ENCODE assay signal across 1 cellular context in the genomic region with DNA sequence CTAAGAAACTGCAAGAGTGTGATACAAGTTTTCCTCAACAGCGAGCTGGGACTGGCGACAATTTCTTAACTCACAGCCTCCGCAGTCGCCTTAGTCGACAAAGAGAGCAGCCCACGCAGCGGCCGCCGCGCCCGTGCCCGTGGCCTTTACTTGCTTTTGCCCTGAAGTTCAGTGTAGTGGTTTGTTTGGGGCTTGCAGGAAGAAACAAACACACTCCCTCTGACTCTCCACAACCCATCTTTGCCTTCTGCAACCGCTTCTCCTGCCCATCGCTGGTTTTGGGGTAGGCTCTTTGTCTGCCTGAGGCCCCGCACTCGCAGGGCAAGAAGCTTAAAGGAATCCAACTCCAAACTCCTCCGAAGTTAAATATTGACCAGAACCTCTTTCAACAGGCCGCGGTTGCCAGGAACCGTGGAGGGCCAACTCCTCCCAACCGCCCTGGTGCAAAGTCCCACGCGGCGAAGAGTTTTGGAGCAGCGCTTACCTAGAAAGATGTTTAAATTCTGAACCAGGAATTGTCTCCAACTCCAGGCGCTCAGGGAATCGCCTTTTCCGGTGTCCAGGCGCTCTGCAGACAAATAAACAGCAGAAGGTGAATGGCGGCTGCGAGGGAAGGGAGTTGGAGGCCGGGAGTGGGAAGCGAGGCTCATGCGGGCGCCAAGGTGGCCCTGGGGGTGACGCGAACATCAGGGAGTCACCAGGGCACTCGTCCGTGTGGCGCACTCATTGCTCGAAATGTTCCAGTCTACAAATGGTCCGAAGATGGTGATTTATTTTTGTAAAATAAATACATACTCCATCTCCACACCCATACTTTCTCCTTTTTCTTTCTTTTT.
TF ChIP-seq lines count a peak whose summit lies in the region.

No MANE protein-coding gene starts in this region.

TF ChIP-seq in HepG2, 621 proteins besides CTCF, POLR2A, EP300 and RAD21 (continued from another document and continues in another):
- TF ChIP-seq, protein P1, sequence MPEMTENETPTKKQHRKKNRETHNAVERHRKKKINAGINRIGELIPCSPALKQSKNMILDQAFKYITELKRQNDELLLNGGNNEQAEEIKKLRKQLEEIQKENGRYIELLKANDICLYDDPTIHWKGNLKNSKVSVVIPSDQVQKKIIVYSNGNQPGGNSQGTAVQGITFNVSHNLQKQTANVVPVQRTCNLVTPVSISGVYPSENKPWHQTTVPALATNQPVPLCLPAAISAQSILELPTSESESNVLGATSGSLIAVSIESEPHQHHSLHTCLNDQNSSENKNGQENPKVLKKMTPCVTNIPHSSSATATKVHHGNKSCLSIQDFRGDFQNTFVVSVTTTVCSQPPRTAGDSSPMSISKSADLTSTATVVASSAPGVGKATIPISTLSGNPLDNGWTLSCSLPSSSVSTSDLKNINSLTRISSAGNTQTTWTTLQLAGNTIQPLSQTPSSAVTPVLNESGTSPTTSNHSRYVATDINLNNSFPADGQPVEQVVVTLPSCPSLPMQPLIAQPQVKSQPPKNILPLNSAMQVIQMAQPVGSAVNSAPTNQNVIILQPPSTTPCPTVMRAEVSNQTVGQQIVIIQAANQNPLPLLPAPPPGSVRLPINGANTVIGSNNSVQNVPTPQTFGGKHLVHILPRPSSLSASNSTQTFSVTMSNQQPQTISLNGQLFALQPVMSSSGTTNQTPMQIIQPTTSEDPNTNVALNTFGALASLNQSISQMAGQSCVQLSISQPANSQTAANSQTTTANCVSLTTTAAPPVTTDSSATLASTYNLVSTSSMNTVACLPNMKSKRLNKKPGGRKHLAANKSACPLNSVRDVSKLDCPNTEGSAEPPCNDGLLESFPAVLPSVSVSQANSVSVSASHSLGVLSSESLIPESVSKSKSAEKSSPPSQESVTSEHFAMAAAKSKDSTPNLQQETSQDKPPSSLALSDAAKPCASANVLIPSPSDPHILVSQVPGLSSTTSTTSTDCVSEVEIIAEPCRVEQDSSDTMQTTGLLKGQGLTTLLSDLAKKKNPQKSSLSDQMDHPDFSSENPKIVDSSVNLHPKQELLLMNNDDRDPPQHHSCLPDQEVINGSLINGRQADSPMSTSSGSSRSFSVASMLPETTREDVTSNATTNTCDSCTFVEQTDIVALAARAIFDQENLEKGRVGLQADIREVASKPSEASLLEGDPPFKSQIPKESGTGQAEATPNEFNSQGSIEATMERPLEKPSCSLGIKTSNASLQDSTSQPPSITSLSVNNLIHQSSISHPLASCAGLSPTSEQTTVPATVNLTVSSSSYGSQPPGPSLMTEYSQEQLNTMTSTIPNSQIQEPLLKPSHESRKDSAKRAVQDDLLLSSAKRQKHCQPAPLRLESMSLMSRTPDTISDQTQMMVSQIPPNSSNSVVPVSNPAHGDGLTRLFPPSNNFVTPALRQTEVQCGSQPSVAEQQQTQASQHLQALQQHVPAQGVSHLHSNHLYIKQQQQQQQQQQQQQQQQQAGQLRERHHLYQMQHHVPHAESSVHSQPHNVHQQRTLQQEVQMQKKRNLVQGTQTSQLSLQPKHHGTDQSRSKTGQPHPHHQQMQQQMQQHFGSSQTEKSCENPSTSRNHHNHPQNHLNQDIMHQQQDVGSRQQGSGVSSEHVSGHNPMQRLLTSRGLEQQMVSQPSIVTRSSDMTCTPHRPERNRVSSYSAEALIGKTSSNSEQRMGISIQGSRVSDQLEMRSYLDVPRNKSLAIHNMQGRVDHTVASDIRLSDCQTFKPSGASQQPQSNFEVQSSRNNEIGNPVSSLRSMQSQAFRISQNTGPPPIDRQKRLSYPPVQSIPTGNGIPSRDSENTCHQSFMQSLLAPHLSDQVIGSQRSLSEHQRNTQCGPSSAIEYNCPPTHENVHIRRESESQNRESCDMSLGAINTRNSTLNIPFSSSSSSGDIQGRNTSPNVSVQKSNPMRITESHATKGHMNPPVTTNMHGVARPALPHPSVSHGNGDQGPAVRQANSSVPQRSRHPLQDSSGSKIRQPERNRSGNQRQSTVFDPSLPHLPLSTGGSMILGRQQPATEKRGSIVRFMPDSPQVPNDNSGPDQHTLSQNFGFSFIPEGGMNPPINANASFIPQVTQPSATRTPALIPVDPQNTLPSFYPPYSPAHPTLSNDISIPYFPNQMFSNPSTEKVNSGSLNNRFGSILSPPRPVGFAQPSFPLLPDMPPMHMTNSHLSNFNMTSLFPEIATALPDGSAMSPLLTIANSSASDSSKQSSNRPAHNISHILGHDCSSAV (CRISPR knock-in tag; IDR thresholded peaks at IDR 0.05; ENCODE audit: borderline replicate concordance): no peak
- TF ChIP-seq, protein P2, sequence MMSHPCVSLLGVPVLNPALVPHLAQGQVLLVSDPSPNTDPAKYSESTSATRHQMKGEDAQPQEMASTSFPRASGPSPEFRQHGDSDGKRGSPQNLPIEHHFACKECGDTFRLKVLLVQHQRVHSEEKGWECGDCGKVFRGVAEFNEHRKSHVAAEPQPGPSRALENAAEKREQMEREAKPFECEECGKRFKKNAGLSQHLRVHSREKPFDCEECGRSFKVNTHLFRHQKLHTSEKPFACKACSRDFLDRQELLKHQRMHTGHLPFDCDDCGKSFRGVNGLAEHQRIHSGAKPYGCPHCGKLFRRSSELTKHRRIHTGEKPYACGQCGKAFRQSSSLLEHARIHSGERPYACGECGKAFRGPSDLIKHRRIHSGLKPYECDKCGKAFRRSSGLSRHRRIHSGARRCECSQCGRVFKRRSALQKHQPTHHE (CRISPR knock-in tag; IDR thresholded peaks at IDR 0.05; ENCODE audit: borderline replicate concordance): no peak
- TF ChIP-seq, protein P3, sequence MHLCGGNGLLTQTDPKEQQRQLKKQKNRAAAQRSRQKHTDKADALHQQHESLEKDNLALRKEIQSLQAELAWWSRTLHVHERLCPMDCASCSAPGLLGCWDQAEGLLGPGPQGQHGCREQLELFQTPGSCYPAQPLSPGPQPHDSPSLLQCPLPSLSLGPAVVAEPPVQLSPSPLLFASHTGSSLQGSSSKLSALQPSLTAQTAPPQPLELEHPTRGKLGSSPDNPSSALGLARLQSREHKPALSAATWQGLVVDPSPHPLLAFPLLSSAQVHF (CRISPR knock-in tag; IDR thresholded peaks at IDR 0.05): no peak
- TF ChIP-seq, protein P4, sequence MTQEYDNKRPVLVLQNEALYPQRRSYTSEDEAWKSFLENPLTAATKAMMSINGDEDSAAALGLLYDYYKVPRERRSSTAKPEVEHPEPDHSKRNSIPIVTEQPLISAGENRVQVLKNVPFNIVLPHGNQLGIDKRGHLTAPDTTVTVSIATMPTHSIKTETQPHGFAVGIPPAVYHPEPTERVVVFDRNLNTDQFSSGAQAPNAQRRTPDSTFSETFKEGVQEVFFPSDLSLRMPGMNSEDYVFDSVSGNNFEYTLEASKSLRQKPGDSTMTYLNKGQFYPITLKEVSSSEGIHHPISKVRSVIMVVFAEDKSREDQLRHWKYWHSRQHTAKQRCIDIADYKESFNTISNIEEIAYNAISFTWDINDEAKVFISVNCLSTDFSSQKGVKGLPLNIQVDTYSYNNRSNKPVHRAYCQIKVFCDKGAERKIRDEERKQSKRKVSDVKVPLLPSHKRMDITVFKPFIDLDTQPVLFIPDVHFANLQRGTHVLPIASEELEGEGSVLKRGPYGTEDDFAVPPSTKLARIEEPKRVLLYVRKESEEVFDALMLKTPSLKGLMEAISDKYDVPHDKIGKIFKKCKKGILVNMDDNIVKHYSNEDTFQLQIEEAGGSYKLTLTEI (CRISPR knock-in tag; conservative IDR thresholded peaks at IDR 0.05): no peak
- TF ChIP-seq YY1 (IDR thresholded peaks at IDR 0.05; ENCODE audit: insufficient read depth, insufficient replicate concordance, low read depth, low read length) (peak; percentile 89), HOXA3 (CRISPR knock-in tag; IDR thresholded peaks at IDR 0.05) (peak; percentile 13; the same call in 1 of the 2 replicates), TBP (CRISPR knock-in tag; IDR thresholded peaks at IDR 0.05) (no peak), AGO1 (IDR thresholded peaks at IDR 0.05; ENCODE audit: low read depth, low read length, poor library complexity, severe bottlenecking) (no peak), SP4 (CRISPR knock-in tag; IDR thresholded peaks at IDR 0.05) (no peak), RBM22 (optimal IDR thresholded peaks at IDR 0.05; ENCODE audit: low read length) (no peak), GLI4 (CRISPR knock-in tag; IDR thresholded peaks at IDR 0.05; ENCODE audit: borderline replicate concordance) (no peak), RBAK (CRISPR knock-in tag; IDR thresholded peaks at IDR 0.05) (no peak), ARNT2 (CRISPR knock-in tag; IDR thresholded peaks at IDR 0.05; ENCODE audit: low read depth) (no peak), POLR2AphosphoS5 (IDR thresholded peaks at IDR 0.05; ENCODE audit: low read depth, low read length) (peak; percentile 93), FOXK1 (CRISPR knock-in tag; IDR thresholded peaks at IDR 0.05; ENCODE audit: borderline replicate concordance, low read depth) (no peak), ZFP41 (CRISPR knock-in tag; IDR thresholded peaks at IDR 0.05; ENCODE audit: borderline replicate concordance) (no peak), ARHGAP35 (CRISPR knock-in tag; IDR thresholded peaks at IDR 0.05; ENCODE audit: borderline replicate concordance) (no peak), ZNF563 (CRISPR knock-in tag; IDR thresholded peaks at IDR 0.05) (peak; percentile 40; the same call in 1 of the 2 replicates)
- TF ChIP-seq, protein P5, sequence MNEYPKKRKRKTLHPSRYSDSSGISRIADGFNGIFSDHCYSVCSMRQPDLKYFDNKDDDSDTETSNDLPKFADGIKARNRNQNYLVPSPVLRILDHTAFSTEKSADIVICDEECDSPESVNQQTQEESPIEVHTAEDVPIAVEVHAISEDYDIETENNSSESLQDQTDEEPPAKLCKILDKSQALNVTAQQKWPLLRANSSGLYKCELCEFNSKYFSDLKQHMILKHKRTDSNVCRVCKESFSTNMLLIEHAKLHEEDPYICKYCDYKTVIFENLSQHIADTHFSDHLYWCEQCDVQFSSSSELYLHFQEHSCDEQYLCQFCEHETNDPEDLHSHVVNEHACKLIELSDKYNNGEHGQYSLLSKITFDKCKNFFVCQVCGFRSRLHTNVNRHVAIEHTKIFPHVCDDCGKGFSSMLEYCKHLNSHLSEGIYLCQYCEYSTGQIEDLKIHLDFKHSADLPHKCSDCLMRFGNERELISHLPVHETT (CRISPR knock-in tag; conservative IDR thresholded peaks at IDR 0.05): no peak; the same call in 1 of the 2 replicates
- TF ChIP-seq, protein P6, sequence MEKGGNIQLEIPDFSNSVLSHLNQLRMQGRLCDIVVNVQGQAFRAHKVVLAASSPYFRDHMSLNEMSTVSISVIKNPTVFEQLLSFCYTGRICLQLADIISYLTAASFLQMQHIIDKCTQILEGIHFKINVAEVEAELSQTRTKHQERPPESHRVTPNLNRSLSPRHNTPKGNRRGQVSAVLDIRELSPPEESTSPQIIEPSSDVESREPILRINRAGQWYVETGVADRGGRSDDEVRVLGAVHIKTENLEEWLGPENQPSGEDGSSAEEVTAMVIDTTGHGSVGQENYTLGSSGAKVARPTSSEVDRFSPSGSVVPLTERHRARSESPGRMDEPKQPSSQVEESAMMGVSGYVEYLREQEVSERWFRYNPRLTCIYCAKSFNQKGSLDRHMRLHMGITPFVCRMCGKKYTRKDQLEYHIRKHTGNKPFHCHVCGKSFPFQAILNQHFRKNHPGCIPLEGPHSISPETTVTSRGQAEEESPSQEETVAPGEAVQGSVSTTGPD (CRISPR knock-in tag; IDR thresholded peaks at IDR 0.05): peak; percentile 64; the same call in 1 of the 2 replicates
- TF ChIP-seq, protein P7, sequence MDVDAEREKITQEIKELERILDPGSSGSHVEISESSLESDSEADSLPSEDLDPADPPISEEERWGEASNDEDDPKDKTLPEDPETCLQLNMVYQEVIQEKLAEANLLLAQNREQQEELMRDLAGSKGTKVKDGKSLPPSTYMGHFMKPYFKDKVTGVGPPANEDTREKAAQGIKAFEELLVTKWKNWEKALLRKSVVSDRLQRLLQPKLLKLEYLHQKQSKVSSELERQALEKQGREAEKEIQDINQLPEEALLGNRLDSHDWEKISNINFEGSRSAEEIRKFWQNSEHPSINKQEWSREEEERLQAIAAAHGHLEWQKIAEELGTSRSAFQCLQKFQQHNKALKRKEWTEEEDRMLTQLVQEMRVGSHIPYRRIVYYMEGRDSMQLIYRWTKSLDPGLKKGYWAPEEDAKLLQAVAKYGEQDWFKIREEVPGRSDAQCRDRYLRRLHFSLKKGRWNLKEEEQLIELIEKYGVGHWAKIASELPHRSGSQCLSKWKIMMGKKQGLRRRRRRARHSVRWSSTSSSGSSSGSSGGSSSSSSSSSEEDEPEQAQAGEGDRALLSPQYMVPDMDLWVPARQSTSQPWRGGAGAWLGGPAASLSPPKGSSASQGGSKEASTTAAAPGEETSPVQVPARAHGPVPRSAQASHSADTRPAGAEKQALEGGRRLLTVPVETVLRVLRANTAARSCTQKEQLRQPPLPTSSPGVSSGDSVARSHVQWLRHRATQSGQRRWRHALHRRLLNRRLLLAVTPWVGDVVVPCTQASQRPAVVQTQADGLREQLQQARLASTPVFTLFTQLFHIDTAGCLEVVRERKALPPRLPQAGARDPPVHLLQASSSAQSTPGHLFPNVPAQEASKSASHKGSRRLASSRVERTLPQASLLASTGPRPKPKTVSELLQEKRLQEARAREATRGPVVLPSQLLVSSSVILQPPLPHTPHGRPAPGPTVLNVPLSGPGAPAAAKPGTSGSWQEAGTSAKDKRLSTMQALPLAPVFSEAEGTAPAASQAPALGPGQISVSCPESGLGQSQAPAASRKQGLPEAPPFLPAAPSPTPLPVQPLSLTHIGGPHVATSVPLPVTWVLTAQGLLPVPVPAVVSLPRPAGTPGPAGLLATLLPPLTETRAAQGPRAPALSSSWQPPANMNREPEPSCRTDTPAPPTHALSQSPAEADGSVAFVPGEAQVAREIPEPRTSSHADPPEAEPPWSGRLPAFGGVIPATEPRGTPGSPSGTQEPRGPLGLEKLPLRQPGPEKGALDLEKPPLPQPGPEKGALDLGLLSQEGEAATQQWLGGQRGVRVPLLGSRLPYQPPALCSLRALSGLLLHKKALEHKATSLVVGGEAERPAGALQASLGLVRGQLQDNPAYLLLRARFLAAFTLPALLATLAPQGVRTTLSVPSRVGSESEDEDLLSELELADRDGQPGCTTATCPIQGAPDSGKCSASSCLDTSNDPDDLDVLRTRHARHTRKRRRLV (CRISPR knock-in tag; IDR thresholded peaks at IDR 0.05): no peak
- TF ChIP-seq, protein P8, sequence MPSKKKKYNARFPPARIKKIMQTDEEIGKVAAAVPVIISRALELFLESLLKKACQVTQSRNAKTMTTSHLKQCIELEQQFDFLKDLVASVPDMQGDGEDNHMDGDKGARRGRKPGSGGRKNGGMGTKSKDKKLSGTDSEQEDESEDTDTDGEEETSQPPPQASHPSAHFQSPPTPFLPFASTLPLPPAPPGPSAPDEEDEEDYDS (CRISPR knock-in tag; IDR thresholded peaks at IDR 0.05): peak; percentile 86
- TF ChIP-seq, protein P9, sequence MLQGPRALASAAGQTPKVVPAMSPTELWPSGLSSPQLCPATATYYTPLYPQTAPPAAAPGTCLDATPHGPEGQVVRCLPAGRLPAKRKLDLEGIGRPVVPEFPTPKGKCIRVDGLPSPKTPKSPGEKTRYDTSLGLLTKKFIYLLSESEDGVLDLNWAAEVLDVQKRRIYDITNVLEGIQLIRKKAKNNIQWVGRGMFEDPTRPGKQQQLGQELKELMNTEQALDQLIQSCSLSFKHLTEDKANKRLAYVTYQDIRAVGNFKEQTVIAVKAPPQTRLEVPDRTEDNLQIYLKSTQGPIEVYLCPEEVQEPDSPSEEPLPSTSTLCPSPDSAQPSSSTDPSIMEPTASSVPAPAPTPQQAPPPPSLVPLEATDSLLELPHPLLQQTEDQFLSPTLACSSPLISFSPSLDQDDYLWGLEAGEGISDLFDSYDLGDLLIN (CRISPR knock-in tag; IDR thresholded peaks at IDR 0.05; ENCODE audit: borderline replicate concordance): no peak
- TF ChIP-seq, protein P10, sequence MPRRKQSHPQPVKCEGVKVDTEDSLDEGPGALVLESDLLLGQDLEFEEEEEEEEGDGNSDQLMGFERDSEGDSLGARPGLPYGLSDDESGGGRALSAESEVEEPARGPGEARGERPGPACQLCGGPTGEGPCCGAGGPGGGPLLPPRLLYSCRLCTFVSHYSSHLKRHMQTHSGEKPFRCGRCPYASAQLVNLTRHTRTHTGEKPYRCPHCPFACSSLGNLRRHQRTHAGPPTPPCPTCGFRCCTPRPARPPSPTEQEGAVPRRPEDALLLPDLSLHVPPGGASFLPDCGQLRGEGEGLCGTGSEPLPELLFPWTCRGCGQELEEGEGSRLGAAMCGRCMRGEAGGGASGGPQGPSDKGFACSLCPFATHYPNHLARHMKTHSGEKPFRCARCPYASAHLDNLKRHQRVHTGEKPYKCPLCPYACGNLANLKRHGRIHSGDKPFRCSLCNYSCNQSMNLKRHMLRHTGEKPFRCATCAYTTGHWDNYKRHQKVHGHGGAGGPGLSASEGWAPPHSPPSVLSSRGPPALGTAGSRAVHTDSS (CRISPR knock-in tag; conservative IDR thresholded peaks at IDR 0.05): no peak
